23 cellular contexts compared by ENCODE assay signal in the genomic region with DNA sequence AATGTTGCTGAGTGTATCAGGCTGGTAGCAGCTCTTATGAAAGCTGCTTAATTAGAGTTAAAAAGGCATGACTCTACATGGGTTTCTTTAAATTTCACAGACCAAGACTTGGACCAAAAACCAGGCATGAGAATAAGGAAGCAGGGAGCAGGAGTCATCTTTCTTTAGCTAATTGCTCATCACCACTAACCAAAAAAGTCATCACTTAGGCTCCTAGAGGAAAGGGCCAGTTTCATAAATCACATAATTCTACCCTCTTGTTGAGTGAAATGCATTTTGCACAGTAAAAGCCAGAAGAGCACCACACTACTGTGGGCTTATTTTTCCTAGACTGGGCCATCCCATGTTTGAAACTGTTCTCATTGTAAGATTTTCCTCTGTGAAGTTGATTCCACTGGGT.
"Had no signal": no experiment of that assay in that cellular context is flagged by ENCODE, and none has a peak within 500 bp of the region (broad histone marks: within the 10 kb centered on the region; RNA-seq: fewer than 3 reads in every experiment).

No MANE protein-coding gene starts in this region.

- H3K4me2 ChIP-seq: hepatocyte had no signal

- H3K4me3 ChIP-seq: esophagus squamous epithelium, gastrocnemius medialis, heart left ventricle, hepatocyte, left ventricle myocardium inferior, lower lobe of right lung, pancreas, right lobe of liver, thoracic aorta, tibial nerve, upper lobe of left lung had no signal

- DNase-seq: cortex of kidney; effector memory CD8-positive, alpha-beta T cell; erythroblast; esophagus squamous epithelium; foreskin fibroblast; gastrocnemius medialis; heart left ventricle; left colon; left ventricle myocardium inferior; lower lobe of right lung; naive thymus-derived CD8-positive, alpha-beta T cell; nephron progenitor cell; occipital lobe; pancreas; right lobe of liver; small intestine; stimulated activated CD4-positive, alpha-beta T cell treated with anti-CD3 and anti-CD28 coated beads, Interleukin-15, amount 100 ng/mL, for 24 hours; stimulated activated CD4-positive, alpha-beta T cell treated with anti-CD3 and anti-CD28 coated beads, Interleukin-2, amount 100 ng/mL, for 48 hours; stimulated activated naive B cell treated with anti-CD40 and anti-IgM and Interleukin-4, amounts not matched to agents 10 μg/mL and 1 μg/mL and 100 μg/mL, for 72 hours; upper lobe of left lung had no signal

- H3K9me3 ChIP-seq: esophagus squamous epithelium, gastrocnemius medialis, heart left ventricle, lower lobe of right lung, pancreas, right lobe of liver, thoracic aorta, tibial nerve, upper lobe of left lung had no signal

- H3K27me3 ChIP-seq: esophagus squamous epithelium, gastrocnemius medialis, heart left ventricle, hepatocyte, pancreas, right lobe of liver, tibial nerve, upper lobe of left lung had no signal

- H3K36me3 ChIP-seq: esophagus squamous epithelium, gastrocnemius medialis, heart left ventricle, left ventricle myocardium inferior, lower lobe of right lung, pancreas, right lobe of liver, thoracic aorta, tibial nerve had no signal

- H3K27ac ChIP-seq: esophagus squamous epithelium, gastrocnemius medialis, heart left ventricle, hepatocyte, left ventricle myocardium inferior, lower lobe of right lung, pancreas, right lobe of liver, thoracic aorta, tibial nerve, upper lobe of left lung had no signal

- H3K4me1 ChIP-seq: esophagus squamous epithelium, gastrocnemius medialis, heart left ventricle, left ventricle myocardium inferior, lower lobe of right lung, pancreas, right lobe of liver, tibial nerve, upper lobe of left lung had no signal

- H2AFZ ChIP-seq: hepatocyte had no signal

- H3K79me2 ChIP-seq: hepatocyte had no signal

- ATAC-seq: effector memory CD8-positive, alpha-beta T cell; gastrocnemius medialis; heart left ventricle; left colon; lower lobe of right lung; naive thymus-derived CD8-positive, alpha-beta T cell; pancreas; right lobe of liver; stimulated activated naive B cell treated with anti-CD40 and anti-IgM and Interleukin-4, amounts not matched to agents 10 μg/mL and 1 μg/mL and 100 μg/mL, for 72 hours had no signal
